ENCODE assay signal across 8 cellular contexts in genomic region chr15:56732881-56733130, GRCh38. TPM values are rescaled to one million over a fixed set of nuclear protein-coding genes. Genes with fewer than 3 reads are reported as not detected.
DNase-seq lines count a peak whose midpoint lies in the region; ATAC-seq, FAIRE-seq and TF ChIP-seq lines count a peak whose summit lies in the region.

No MANE protein-coding gene starts in this region.

- in situ Hi-C loops in K562 (cut with MboI), result no loop called here

- no peak for TF ChIP-seq EP300 in K562 (IDR thresholded peaks at IDR 0.05; ENCODE audit: low read length)

- H3K36me3 ChIP-seq in BLaER1, result no peaks in the 10 kb centered on the region
- 0 out of 3 replicates have a peak, but pooled peaks cover 4% of the 10 kb centered on the region for H3K36me3 ChIP-seq in K562 (ENCODE audit: control insufficient read depth, insufficient read depth, low read length)
- no peaks in the 10 kb centered on the region for H3K36me3 ChIP-seq in uterus

- H3K79me2 ChIP-seq in K562 (ENCODE audit: control insufficient read depth, insufficient read depth, low read length), result peaks cover 48% of the 10 kb centered on the region

- H3K4me2 ChIP-seq in BLaER1, result peak overlapping the region; percentile 93
- peak overlapping the region; percentile 90 for H3K4me2 ChIP-seq in K562 (ENCODE audit: insufficient read depth, low read length)

- peak overlapping the region; percentile 97 for H3K27ac Mint-ChIP-seq in memory B cell

- BruUV-seq in K562 (replicated peaks; lab: Mats Ljungman, UMichigan), result no TSS peak

- peak overlapping the region; percentile 92 for H2AFZ ChIP-seq in K562 (ENCODE audit: low read depth, low read length)

- TF ChIP-seq CTCF in K562 (IDR thresholded peaks at IDR 0.05 in 2 of 3, conservative IDR thresholded peaks at IDR 0.05 in 1 of 3; ENCODE audit: insufficient read depth in 2 of 3, low read depth in 1 of 3, low read length in 3 of 3) (no peak), uterus (IDR thresholded peaks at IDR 0.05) (no peak)

- H3K27me3 ChIP-seq in BLaER1 (no peaks in the 10 kb centered on the region), K562 (ENCODE audit: control insufficient read depth in 2 of 2, insufficient read depth in 2 of 2, low read length in 2 of 2) (no peaks in the 10 kb centered on the region), uterus (no peaks in the 10 kb centered on the region)

- ATAC-seq in K562 (no peak), memory B cell (ENCODE audit: low read depth) (no peak), HG02798 (IDR thresholded peaks at IDR 0.05; ENCODE audit: poor library complexity, unreplicated experiment) (no peak)

- peaks cover 9% of the 10 kb centered on the region; the same call in 1 of the 2 replicates for H3K9me3 ChIP-seq in BLaER1
- H3K9me3 ChIP-seq in K562 (replicated peaks; ENCODE audit: control insufficient read depth, insufficient read depth, low read depth, low read length), result no peaks in the 10 kb centered on the region
- H3K9me3 ChIP-seq in uterus, result no peaks in the 10 kb centered on the region

- H4K20me1 ChIP-seq in BLaER1, result no peaks in the 10 kb centered on the region
- no peaks in the 10 kb centered on the region for H4K20me1 ChIP-seq in K562 (replicated peaks; ENCODE audit: control insufficient read depth, insufficient read depth, low read length)

- peak overlapping the region; percentile 72 for H3K4me3 ChIP-seq in BLaER1
- peak overlapping the region; percentile 46 for H3K4me3 ChIP-seq in K562
- peak overlapping the region; percentile 47 to 84 for H3K4me3 ChIP-seq in uterus

- TF ChIP-seq POLR2A in K562 (conservative IDR thresholded peaks at IDR 0.05) (no peak; the same call in 1 of the 2 replicates), uterus (IDR thresholded peaks at IDR 0.05) (no peak)

- H3K27ac ChIP-seq in BLaER1 (peak overlapping the region; percentile 91), K562 (ENCODE audit: extremely low read depth, low read depth, low read length) (peak overlapping the region; percentile 90), uterus (peak overlapping the region; percentile 99 to 100)

- peaks cover 25% of the 10 kb centered on the region for H3K4me1 ChIP-seq in BLaER1
- peaks cover 16 to 35% of the 10 kb centered on the region in 2 experiments for H3K4me1 ChIP-seq in K562 (replicated peaks in 1 of 2; ENCODE audit: control insufficient read depth in 2 of 2, insufficient read depth in 2 of 2, low read length in 2 of 2)
- H3K4me1 ChIP-seq in uterus, result peaks cover 0 to 3% of the 10 kb centered on the region in 2 donors

- peak overlapping the region; percentile 99 for H3K4me3 Mint-ChIP-seq in memory B cell

- H3K9ac ChIP-seq in BLaER1 (peak overlapping the region; percentile 92), K562 (ENCODE audit: insufficient read depth in 1 of 2, low read depth in 2 of 2, low read length in 2 of 2) (peak overlapping the region; percentile 86 to 96)

- peaks cover 22% of the 10 kb centered on the region for H3K4me1 Mint-ChIP-seq in memory B cell

- no peak for FAIRE-seq in K562 (lab: Jason Lieb, UNC)

- H3K9me1 ChIP-seq in K562 (ENCODE audit: control insufficient read depth, insufficient read depth, low read length), result no peaks in the 10 kb centered on the region

- 1% methylated on average over 8 of the region's 8 CpGs for WGBS in K562 (ENCODE audit: insufficient coverage, low coverage, missing lambda C conversion rate)

- H3K9me3 Mint-ChIP-seq in memory B cell, result peaks cover 2% of the 10 kb centered on the region

- DNase-seq in HS-27A (ENCODE audit: low read depth) (peak; percentile 69), K562 (ENCODE audit: extremely low read depth in 1 of 4, low spot score in 3 of 4) (no peak), memory B cell (ENCODE audit: low spot score in 2 of 2) (no peak), uterus (no peak), NOMO-1 treated with DMSO at 0.1 percent for 48 hours (lab: John Stamatoyannopoulos, UW; ENCODE audit: unreplicated experiment) (no peak), NCI-H1436 (lab: John Stamatoyannopoulos, UW) (no peak)

- intact Hi-C loops in K562 (cut with micrococcal nuclease), result loop anchor here (10.0 kb wide), 1 partner anchor 132 kb away; no protein-coding TSS in a partner anchor
- intact Hi-C loops in uterus (cut with DNase I; ENCODE audit: low total_unique reads), result no loop called here

- TF ChIP-seq RAD21 in K562 (CRISPR knock-in tag; conservative IDR thresholded peaks at IDR 0.05 in 1 of 2, IDR thresholded peaks at IDR 0.05 in 1 of 2), result no peak

- peaks cover 3% of the 10 kb centered on the region for H3K36me3 Mint-ChIP-seq in memory B cell

- CTCF ChIA-PET in K562 (lab: Yijun Ruan, JAX; ENCODE audit: low intra/inter-chr PET ratio), result no interaction called here

- no peaks in the 10 kb centered on the region for H3K27me3 Mint-ChIP-seq in memory B cell

- POLR2A ChIA-PET in K562 (lab: Yijun Ruan, JAX), result interaction anchor here (0.6 to 2.8 kb wide), 5 partner anchors 9 to 1262 kb away, joined by 3 to 23 read pairs (median 4); no protein-coding TSS in a partner anchor

TF ChIP-seq in K562, 482 proteins besides CTCF, POLR2A, EP300 and RAD21 (continues in another document):
- TF ChIP-seq RBM17 (IDR thresholded peaks at IDR 0.05; ENCODE audit: borderline replicate concordance, low read depth, low read length) (no peak), MXI1 (IDR thresholded peaks at IDR 0.05; ENCODE audit: low read depth, low read length) (no peak), MAFG (tag; conservative IDR thresholded peaks at IDR 0.05) (no peak), NR2C2 (CRISPR knock-in tag; IDR thresholded peaks at IDR 0.05) (0 out of 2 replicates have a peak, but pooled peaks have one; percentile 15), NR2C2 (tag; IDR thresholded peaks at IDR 0.05) (no peak), OTX1 (CRISPR knock-in tag; IDR thresholded peaks at IDR 0.05) (no peak), MIER1 (IDR thresholded peaks at IDR 0.05; ENCODE audit: low read depth) (no peak), ZNF766 (CRISPR knock-in tag; conservative IDR thresholded peaks at IDR 0.05) (no peak), ILK (tag; IDR thresholded peaks at IDR 0.05; ENCODE audit: borderline replicate concordance, low read depth) (no peak), TAF7 (tag; IDR thresholded peaks at IDR 0.05) (peak; percentile 69; the same call in 1 of the 2 replicates), HSF4 (CRISPR knock-in tag; IDR thresholded peaks at IDR 0.05; ENCODE audit: borderline replicate concordance) (no peak), STAT5A (IDR thresholded peaks at IDR 0.05; ENCODE audit: borderline replicate concordance, low read length) (no peak), FOXA1 (IDR thresholded peaks at IDR 0.05; ENCODE audit: borderline replicate concordance) (no peak), EGR1 (conservative IDR thresholded peaks at IDR 0.05) (no peak), DPF2 (IDR thresholded peaks at IDR 0.05) (no peak), ZEB2 (IDR thresholded peaks at IDR 0.05) (no peak)

RNA-seq across cellular contexts. Expression of gene ZNF280D, which starts 0.5 kb away (rescaled TPM):
- total RNA-seq in K562 (2011; cell fraction: chromatin; rRNA removed; ENCODE audit: low replicate concordance), result 19.1 and 52.2 TPM in 2 replicates
- 7.8 and 14.2 TPM in 2 replicates for total RNA-seq in K562 (2011; cell fraction: nucleolus; rRNA removed)
- total RNA-seq in K562 (2011; cell fraction: nucleoplasm; rRNA removed), result 29.7 and 45.3 TPM in 2 replicates
- total RNA-seq in K562 (2014; rRNA removed) (8.3 and 10.0 TPM in 2 replicates), K562 (2014; rRNA removed; fragmentation: Illumina TruSeq; extraction: Trizol) (21.8 and 25.5 TPM in 2 replicates), K562 (2015; rRNA removed; fragmentation: Illumina TruSeq; extraction: Trizol) (17.4 and 18.4 TPM in 2 replicates), K562 (2021) (18.6 and 22.0 TPM in 2 replicates), uterus (100 to 1,000 TPM in 2 of 4 donors, 10 to 100 TPM in 2; 70.9 to 116 (median 96.9) TPM)
- polyA plus RNA-seq in K562 (2011; rRNA removed) (16.1 and 18.9 TPM in 2 replicates), K562 (2014; fragmentation: Illumina TruSeq; extraction: Trizol) (16.1 and 18.3 TPM in 2 replicates), K562 (2014; fragmentation: Nextera tagmentation; extraction: Ambion mirVana) (10 to 100 TPM; 10.2 to 12.1 TPM), K562 (2014; rRNA removed) (16.3 and 19.1 TPM in 2 replicates)
- 2.8 and 6.9 TPM in 2 replicates for polyA plus RNA-seq in K562 (2011; cell fraction: cytosol; rRNA removed)
- 9.7 and 16.2 TPM in 2 replicates for polyA plus RNA-seq in K562 (2011; cell fraction: nucleus; rRNA removed)
- polyA plus RNA-seq in K562 (2012), result 11.2 and 14.9 TPM in 2 replicates
- 20.2 and 25.8 TPM in 2 replicates for polyA minus RNA-seq in K562 (2011; rRNA and poly(A)+ RNA removed)
- 4.1 and 7.2 TPM in 2 replicates for polyA minus RNA-seq in K562 (2011; cell fraction: cytosol; rRNA and poly(A)+ RNA removed)
- 10.9 and 32.7 TPM in 2 replicates for polyA minus RNA-seq in K562 (2011; cell fraction: nucleus; rRNA and poly(A)+ RNA removed)
